Comparison of ENCODE assay signal across 22 cellular contexts in genomic region chr11:120181446-120181992, GRCh38. TPM values are rescaled to one million over a fixed set of nuclear protein-coding genes. Genes with fewer than 3 reads are reported as not detected.
DNase-seq lines count a peak whose midpoint lies in the region; ATAC-seq and TF ChIP-seq lines count a peak whose summit lies in the region.
"Had no signal": no experiment of that assay in that cellular context is flagged by ENCODE, and none has a peak within 500 bp of the region (broad histone marks: within the 10 kb centered on the region; RNA-seq: fewer than 3 reads in every experiment).

No MANE protein-coding gene starts in this region.

- no peak overlapping the region for H3K27ac Mint-ChIP-seq in activated naive CD4-positive, alpha-beta T cell treated with anti-CD3 and anti-CD28 coated beads, Interleukin-2, amount 10 ng/mL, durations not matched to agents 7 days and 5 days
- H3K27ac Mint-ChIP-seq in nephron = peak overlapping the region; percentile 96 to 99 (median 98)
- H3K27ac Mint-ChIP-seq: activated CD4-positive, alpha-beta T cell treated with anti-CD3 and anti-CD28 coated beads, Interleukin-2, amount 10 ng/mL, durations not matched to agents 24 days and 14 days had no signal

- no peak overlapping the region for H3K4me3 ChIP-seq in colonic mucosa

- DNase-seq in activated naive CD4-positive, alpha-beta T cell treated with anti-CD3 and anti-CD28 coated beads, Interleukin-2, amount 50 U/mL, for 16 hours = peak; percentile 1
- DNase-seq in activated naive CD4-positive, alpha-beta T cell treated with anti-CD3 and anti-CD28 coated beads, Interleukin-2, amount 10 ng/mL, durations not matched to agents 7 days and 5 days = no peak
- DNase-seq in colonic mucosa (peak; percentile 16), NCI-H146 (lab: John Stamatoyannopoulos, UW) (no peak), NCI-H2171 (lab: John Stamatoyannopoulos, UW) (no peak)
- DNase-seq: ACHN; activated CD4-positive, alpha-beta T cell treated with anti-CD3 and anti-CD28 coated beads, Interleukin-2, amount 10 ng/mL, durations not matched to agents 24 days and 14 days; activated naive CD4-positive, alpha-beta T cell treated with Interleukin-2 at 50 U/mL for 16 hours; activated T-cell treated with anti-CD3 and anti-CD28 coated beads, Interleukin-2, amount 50 U/mL, for 1 hour; effector CD8-positive, alpha-beta T cell; MM.1S; NCI-H1694; NCI-H774; OCI-M1; SHP77 treated with DMSO at 0.1 percent for 48 hours had no signal

- no peaks in the 10 kb centered on the region for H3K4me1 Mint-ChIP-seq in activated naive CD4-positive, alpha-beta T cell treated with anti-CD3 and anti-CD28 coated beads, Interleukin-2, amount 10 ng/mL, durations not matched to agents 7 days and 5 days
- H3K4me1 Mint-ChIP-seq in nephron = peaks cover 82% of the 10 kb centered on the region
- H3K4me1 Mint-ChIP-seq: central memory CD8-positive, alpha-beta T cell had no signal

- peaks cover 31% of the 10 kb centered on the region for H3K27me3 Mint-ChIP-seq in activated naive CD4-positive, alpha-beta T cell treated with anti-CD3 and anti-CD28 coated beads, Interleukin-2, amount 10 ng/mL, durations not matched to agents 7 days and 5 days
- peaks cover 8% of the 10 kb centered on the region for H3K27me3 Mint-ChIP-seq in nephron (ENCODE audit: low read depth)

- H3K27me3 ChIP-seq in colonic mucosa = no peaks in the 10 kb centered on the region

- H3K27ac ChIP-seq in colonic mucosa (no peak overlapping the region), temporal lobe (ENCODE audit: low read depth, low read length) (peak overlapping the region; percentile 54)
- H3K27ac ChIP-seq: C4-2B, neutrophil had no signal

- TF ChIP-seq CTCF in colonic mucosa (IDR thresholded peaks at IDR 0.05) (no peak), nephron (IDR thresholded peaks at IDR 0.05; ENCODE audit: unreplicated experiment in 3 of 3) (no peak)

- H3K9me3 Mint-ChIP-seq in activated naive CD4-positive, alpha-beta T cell treated with anti-CD3 and anti-CD28 coated beads, Interleukin-2, amount 10 ng/mL, durations not matched to agents 7 days and 5 days = no peaks in the 10 kb centered on the region
- no peaks in the 10 kb centered on the region for H3K9me3 Mint-ChIP-seq in nephron
- H3K9me3 Mint-ChIP-seq: activated CD4-positive, alpha-beta T cell treated with anti-CD3 and anti-CD28 coated beads, Interleukin-2, amount 10 ng/mL, durations not matched to agents 24 days and 14 days; central memory CD8-positive, alpha-beta T cell had no signal

- peak overlapping the region in 1 of 2 donors; percentile 27 for H3K9ac ChIP-seq in colonic mucosa (ENCODE audit: low read depth in 2 of 2, low read length in 2 of 2)

- no peak for ATAC-seq in HG02884 (IDR thresholded peaks at IDR 0.05; ENCODE audit: unreplicated experiment)
- ATAC-seq: esophagus mucosa had no signal

- CTCF ChIA-PET in activated naive CD4-positive, alpha-beta T cell treated with anti-CD3 and anti-CD28 coated beads, Interleukin-2, amount 10 ng/mL, durations not matched to agents 7 days and 5 days (lab: Charles Lee) = interaction anchor here (1.0 kb wide), 1 partner anchor 47 kb away, joined by 3 read pairs; no protein-coding TSS in a partner anchor

- intact Hi-C loops in colonic mucosa (cut with DNase I) = no loop called here

- H3K4me1 ChIP-seq in colonic mucosa = peaks cover 12% of the 10 kb centered on the region

- H3K36me3 ChIP-seq in colonic mucosa = no peaks in the 10 kb centered on the region
- H3K36me3 ChIP-seq: neutrophil had no signal

- H3K4me3 Mint-ChIP-seq in activated naive CD4-positive, alpha-beta T cell treated with anti-CD3 and anti-CD28 coated beads, Interleukin-2, amount 10 ng/mL, durations not matched to agents 7 days and 5 days = no peak overlapping the region
- peak overlapping the region in 2 of 3 experiments; percentile 5 to 22 for H3K4me3 Mint-ChIP-seq in nephron
- H3K4me3 Mint-ChIP-seq: activated CD4-positive, alpha-beta T cell treated with anti-CD3 and anti-CD28 coated beads, Interleukin-2, amount 10 ng/mL, durations not matched to agents 24 days and 14 days; central memory CD8-positive, alpha-beta T cell had no signal

- H3K9me3 ChIP-seq in colonic mucosa = no peaks in the 10 kb centered on the region
- H3K9me3 ChIP-seq: neutrophil had no signal

- no peaks in the 10 kb centered on the region for H3K36me3 Mint-ChIP-seq in activated naive CD4-positive, alpha-beta T cell treated with anti-CD3 and anti-CD28 coated beads, Interleukin-2, amount 10 ng/mL, durations not matched to agents 7 days and 5 days
- H3K36me3 Mint-ChIP-seq in nephron (ENCODE audit: low read depth) = no peaks in the 10 kb centered on the region

RNA-seq across cellular contexts. Expression of gene OAF, which starts 29.3 kb away (rescaled TPM):
- total RNA-seq in colonic mucosa (100 to 1,000 TPM; 142 to 152 TPM), temporal lobe (1.2 TPM)

RNA-seq across cellular contexts. Expression of gene TRIM29, which starts 43.6 kb away (rescaled TPM):
- 1 to 10 TPM; 3.4 to 4.0 TPM for total RNA-seq in colonic mucosa
- total RNA-seq in temporal lobe = 0.25 TPM
- total RNA-seq: activated CD4-positive, alpha-beta T cell treated with anti-CD3 and anti-CD28 coated beads, Interleukin-2, amount 10 ng/mL, durations not matched to agents 24 days and 14 days had no signal

RNA-seq across cellular contexts. Expression of gene POU2F3, which starts 58.4 kb away (rescaled TPM):
- 1 to 10 TPM in 1 of 2 donors, under 1 TPM in 1; 0.77 to 1.5 TPM for total RNA-seq in colonic mucosa
- not detected for total RNA-seq in temporal lobe
- total RNA-seq: activated CD4-positive, alpha-beta T cell treated with anti-CD3 and anti-CD28 coated beads, Interleukin-2, amount 10 ng/mL, durations not matched to agents 24 days and 14 days had no signal

Comparison
In these comparisons a context has a peak if more than half of its experiments do, and no peak if none do; other contexts are left out.
1. DNase-seq: peak in activated naive CD4-positive, alpha-beta T cell treated with anti-CD3 and anti-CD28 coated beads, Interleukin-2, amount 50 U/mL, for 16 hours (single experiment) and colonic mucosa (single experiment); none in activated naive CD4-positive, alpha-beta T cell treated with anti-CD3 and anti-CD28 coated beads, Interleukin-2, amount 10 ng/mL, durations not matched to agents 7 days and 5 days (single experiment), NCI-H146 (single experiment) and NCI-H2171 (single experiment).
2. RNA of gene OAF, which starts 29.3 kb away (total RNA-seq): 142 to 152 TPM in colonic mucosa; 1.2 TPM in temporal lobe (single experiment); every median in the first group is over 10 times any median in the second.